Comparison of ENCODE assay signal across 8 cellular contexts in genomic region chr9:86282077-86282978, GRCh38. TPM values are rescaled to one million over a fixed set of nuclear protein-coding genes. Genes with fewer than 3 reads are reported as not detected.
DNase-seq lines count a peak whose midpoint lies in the region; ATAC-seq and TF ChIP-seq lines count a peak whose summit lies in the region.

Gene ISCA1, minus strand, starts transcription at chr9:86282538. Its CDS starts 80 bp downstream, at chr9:86282458.

- peaks cover 47% of the 10 kb centered on the region for H3K4me1 Mint-ChIP-seq in CD4-positive, alpha-beta T cell (ENCODE audit: low read depth)
- H3K4me1 Mint-ChIP-seq in activated CD4-positive, alpha-beta memory T cell treated with anti-CD3 and anti-CD28 coated beads, Interleukin-2, amount 10 ng/mL, durations not matched to agents 7 days and 5 days: peaks cover 43% of the 10 kb centered on the region

- H3K27ac ChIP-seq in CD4-positive, alpha-beta T cell (ENCODE audit: low read depth, low read length): peak within 1 kb of the TSS; percentile 94
- peak within 1 kb of the TSS; percentile 86 to 100 (median 98) for H3K27ac ChIP-seq in dorsolateral prefrontal cortex

- H3K27ac Mint-ChIP-seq in CD4-positive, alpha-beta T cell: peak within 1 kb of the TSS; percentile 95
- H3K27ac Mint-ChIP-seq in activated CD4-positive, alpha-beta memory T cell treated with anti-CD3 and anti-CD28 coated beads, Interleukin-2, amount 10 ng/mL, durations not matched to agents 7 days and 5 days: peak within 1 kb of the TSS; percentile 94

- H3K4me3 Mint-ChIP-seq in CD4-positive, alpha-beta T cell: peak within 1 kb of the TSS; percentile 91
- H3K4me3 Mint-ChIP-seq in activated CD4-positive, alpha-beta memory T cell treated with anti-CD3 and anti-CD28 coated beads, Interleukin-2, amount 10 ng/mL, durations not matched to agents 7 days and 5 days: peak within 1 kb of the TSS; percentile 84

- POLR2A ChIA-PET in CD4-positive, alpha-beta T cell (lab: Charles Lee): interaction anchor here (0.5 to 1.8 kb wide), 24 partner anchors 9 to 1444 kb away, joined by 3 to 15 read pairs (median 5); partner anchors contain the start of genes AGTPBP1, CTSL, GAS1 and NAA35
- POLR2A ChIA-PET in activated CD4-positive, alpha-beta memory T cell treated with anti-CD3 and anti-CD28 coated beads, Interleukin-2, amount 10 ng/mL, durations not matched to agents 7 days and 5 days (lab: Charles Lee): interaction anchor here (0.6 to 2.0 kb wide), 25 partner anchors 10 to 1511 kb away, joined by 3 to 27 read pairs (median 4); partner anchors contain the start of genes AGTPBP1, NAA35 and TUT7

- no peaks in the 10 kb centered on the region for H3K27me3 ChIP-seq in CD4-positive, alpha-beta T cell (ENCODE audit: control insufficient read depth, insufficient read depth, low read length)
- H3K27me3 ChIP-seq in dorsolateral prefrontal cortex: no peaks in the 10 kb centered on the region

- no peak for TF ChIP-seq CTCF in CD4-positive, alpha-beta T cell (IDR thresholded peaks at IDR 0.05)
- peak in 8 of 56 donors; percentile 2 to 34 (median 10) for TF ChIP-seq CTCF in dorsolateral prefrontal cortex (IDR thresholded peaks at IDR 0.05 in 54 of 56, conservative IDR thresholded peaks at IDR 0.05 in 2 of 56; ENCODE audit: low read depth in 1 of 56, partially characterized antibody in 56 of 56)
- TF ChIP-seq CTCF in lower leg skin (IDR thresholded peaks at IDR 0.05): no peak

- intact Hi-C loops in CD4-positive, alpha-beta T cell (cut with DNase I, micrococcal nuclease): loop anchor here (1.0 to 10.0 kb wide), 8 partner anchors 20 to 1692 kb away; partner anchors contain the start of genes NAA35 (in 2 of the 2), AGTPBP1 (in 1 of the 2), CDK20 (in 1 of the 2) and GAS1 (in 1 of the 2)
- intact Hi-C loops in dorsolateral prefrontal cortex (cut with DNase I) (loop anchor here in 1 of 2 donors (2.0 to 5.0 kb wide), 3 partner anchors 70 to 665 kb away; partner anchors contain the start of genes GAS1, NAA35 and TUT7), lower leg skin (cut with DNase I; ENCODE audit: low total_unique reads) (no loop called here)

- H3K4me3 ChIP-seq in dorsolateral prefrontal cortex (peak within 1 kb of the TSS; percentile 63 to 100 (median 95)), lower leg skin (ENCODE audit: low read depth, poor library complexity, severe bottlenecking) (peak within 1 kb of the TSS; percentile 87)

- peak; percentile 83 for ATAC-seq in CD4-positive, alpha-beta T cell (ENCODE audit: poor library complexity)
- peak; percentile 84 for ATAC-seq in GM19452 (IDR thresholded peaks at IDR 0.05; ENCODE audit: unreplicated experiment)
- ATAC-seq in HG03575 (IDR thresholded peaks at IDR 0.05; ENCODE audit: extremely low read depth, insufficient number of reproducible peaks, low FRiP score, unreplicated experiment): peak; percentile 31

- CTCF ChIA-PET in CD4-positive, alpha-beta T cell (lab: Charles Lee): interaction anchor here (0.6 to 1.1 kb wide), 2 partner anchors 9 to 392 kb away, joined by 3 read pairs; no protein-coding TSS in a partner anchor
- CTCF ChIA-PET in activated CD4-positive, alpha-beta memory T cell treated with anti-CD3 and anti-CD28 coated beads, Interleukin-2, amount 10 ng/mL, durations not matched to agents 7 days and 5 days (lab: Charles Lee): interaction anchor here (0.7 to 1.3 kb wide), 4 partner anchors 12 to 82 kb away, joined by 3 to 6 read pairs (median 5); no protein-coding TSS in a partner anchor

- peak in 1 of 2 donors; percentile 77 for TF ChIP-seq POLR2A in lower leg skin (IDR thresholded peaks at IDR 0.05)

- no peaks in the 10 kb centered on the region for H3K9me3 Mint-ChIP-seq in CD4-positive, alpha-beta T cell
- H3K9me3 Mint-ChIP-seq in activated CD4-positive, alpha-beta memory T cell treated with anti-CD3 and anti-CD28 coated beads, Interleukin-2, amount 10 ng/mL, durations not matched to agents 7 days and 5 days: no peaks in the 10 kb centered on the region

- no peaks in the 10 kb centered on the region for H3K27me3 Mint-ChIP-seq in CD4-positive, alpha-beta T cell
- no peaks in the 10 kb centered on the region for H3K27me3 Mint-ChIP-seq in activated CD4-positive, alpha-beta memory T cell treated with anti-CD3 and anti-CD28 coated beads, Interleukin-2, amount 10 ng/mL, durations not matched to agents 7 days and 5 days

- H3K36me3 Mint-ChIP-seq in CD4-positive, alpha-beta T cell (ENCODE audit: low read depth): peaks cover 43% of the 10 kb centered on the region
- peaks cover 20% of the 10 kb centered on the region for H3K36me3 Mint-ChIP-seq in activated CD4-positive, alpha-beta memory T cell treated with anti-CD3 and anti-CD28 coated beads, Interleukin-2, amount 10 ng/mL, durations not matched to agents 7 days and 5 days (ENCODE audit: low read depth)

- peak; percentile 94 to 99 (median 98) for DNase-seq in CD4-positive, alpha-beta T cell
- peak; percentile 97 for DNase-seq in NCI-H82 (lab: John Stamatoyannopoulos, UW)
- peak; percentile 96 for DNase-seq in activated CD4-positive, alpha-beta memory T cell treated with anti-CD3 and anti-CD28 coated beads, Interleukin-2, amount 10 ng/mL, durations not matched to agents 7 days and 5 days
- peak; percentile 94 to 99 (median 97) for DNase-seq in dorsolateral prefrontal cortex
- peak; percentile 96 to 99 for DNase-seq in lower leg skin (ENCODE audit: low spot score in 2 of 2)
- DNase-seq in stimulated activated CD4-positive, alpha-beta T cell treated with anti-CD3 and anti-CD28 coated beads, Interleukin-4, amount 100 ng/mL, for 48 hours (ENCODE audit: low read depth in 2 of 2): peak; percentile 97 to 99

- H3K9me3 ChIP-seq in CD4-positive, alpha-beta T cell (ENCODE audit: control insufficient read depth, low read length): no peaks in the 10 kb centered on the region

- 0% methylated on average over 40 to 42 of the region's 101 CpGs for WGBS in lower leg skin, 2 donors

RNA-seq across cellular contexts. Expression of gene ISCA1, which starts in this region (rescaled TPM):
- total RNA-seq in CD4-positive, alpha-beta T cell: 10 to 100 TPM; 85.3 to 91.6 TPM
- 10 to 100 TPM; 23.0 to 24.0 TPM for total RNA-seq in activated CD4-positive, alpha-beta memory T cell treated with anti-CD3 and anti-CD28 coated beads, Interleukin-2, amount 10 ng/mL, durations not matched to agents 7 days and 5 days
- 10 to 100 TPM; 41.6 to 97.5 (median 70.2) TPM for total RNA-seq in dorsolateral prefrontal cortex
- 10 to 100 TPM; 24.1 to 36.1 (median 27.6) TPM for total RNA-seq in lower leg skin

Comparison
In these comparisons a context has a peak if more than half of its experiments do, and no peak if none do; other contexts are left out.
1. Peak in every context shown above with its lines: DNase-seq, ATAC-seq, H3K4me3 ChIP-seq and H3K27ac ChIP-seq.
2. ATAC-seq: peak in every context shown above with its lines; median percentile 84 in GM19452; 83 in CD4-positive, alpha-beta T cell; 31 in HG03575.